Comparison of ENCODE assay signal across 13 cellular contexts in genomic region chr3:172536993-172537419, GRCh38. TPM values are rescaled to one million over a fixed set of nuclear protein-coding genes. Genes with fewer than 3 reads are reported as not detected.
DNase-seq lines count a peak whose midpoint lies in the region; ATAC-seq, FAIRE-seq and TF ChIP-seq lines count a peak whose summit lies in the region.
"Had no signal": no experiment of that assay in that cellular context is flagged by ENCODE, and none has a peak within 500 bp of the region (broad histone marks: within the 10 kb centered on the region; RNA-seq: fewer than 3 reads in every experiment).

No MANE protein-coding gene starts in this region.

- no peaks in the 10 kb centered on the region for H4K20me1 ChIP-seq in PC-9 (ENCODE audit: insufficient read depth)
- H4K20me1 ChIP-seq: BLaER1 had no signal

- H3K27ac Mint-ChIP-seq in CD4-positive, alpha-beta T cell = peak overlapping the region; percentile 68
- H3K27ac Mint-ChIP-seq in MCF 10A (ENCODE audit: low read depth, unreplicated experiment) (peak overlapping the region; percentile 70), naive B cell (peak overlapping the region; percentile 15 to 90 (median 50))
- H3K27ac Mint-ChIP-seq: HFFc6 had no signal

- no peaks in the 10 kb centered on the region for H3K27me3 Mint-ChIP-seq in CD4-positive, alpha-beta T cell
- H3K27me3 Mint-ChIP-seq in MCF 10A (ENCODE audit: insufficient read depth, unreplicated experiment) (no peaks in the 10 kb centered on the region), naive B cell (no peaks in the 10 kb centered on the region)

- H3K27ac ChIP-seq in CD4-positive, alpha-beta T cell (ENCODE audit: low read depth, low read length) = peak overlapping the region; percentile 44
- H3K27ac ChIP-seq in PC-9 (no peak overlapping the region), mesendoderm (ENCODE audit: low read depth, low read length) (no peak overlapping the region)
- H3K27ac ChIP-seq: BLaER1, pancreas had no signal

- no TSS peak for BruUV-seq in PC-9 (replicated peaks; lab: Mats Ljungman, UMichigan)
- no TSS peak for BruUV-seq in MCF 10A (replicated peaks; lab: Mats Ljungman, UMichigan)

- H3K9ac ChIP-seq in mesendoderm (ENCODE audit: low read length) = no peak overlapping the region
- H3K9ac ChIP-seq: BLaER1 had no signal

- TF ChIP-seq POLR2A in GM12891 (IDR thresholded peaks at IDR 0.05; ENCODE audit: low read depth, low read length) = no peak

- no peaks in the 10 kb centered on the region for H3K36me3 Mint-ChIP-seq in CD4-positive, alpha-beta T cell (ENCODE audit: low read depth)
- peaks cover 10% of the 10 kb centered on the region for H3K36me3 Mint-ChIP-seq in MCF 10A (ENCODE audit: insufficient read depth, unreplicated experiment)
- H3K36me3 Mint-ChIP-seq in naive B cell = no peaks in the 10 kb centered on the region

- H3K4me2 ChIP-seq in PC-9 (peak overlapping the region; percentile 24), mesendoderm (ENCODE audit: low read length) (no peak overlapping the region)
- H3K4me2 ChIP-seq: BLaER1 had no signal

- no peak overlapping the region for H3K4ac ChIP-seq in mesendoderm (ENCODE audit: low read depth, low read length)

- H3K56ac ChIP-seq in mesendoderm (ENCODE audit: low read length) = no peak overlapping the region

- H3K27me3 ChIP-seq in CD4-positive, alpha-beta T cell (ENCODE audit: control insufficient read depth, insufficient read depth, low read length) = no peaks in the 10 kb centered on the region
- H3K27me3 ChIP-seq in PC-9 (ENCODE audit: insufficient read depth, low read depth) (no peaks in the 10 kb centered on the region), mesendoderm (ENCODE audit: insufficient read depth, low read length, poor library complexity) (no peaks in the 10 kb centered on the region)
- H3K27me3 ChIP-seq: BLaER1, pancreas had no signal

- no peak overlapping the region for H2BK15ac ChIP-seq in mesendoderm (replicated peaks; ENCODE audit: low read depth)

- H4K8ac ChIP-seq in mesendoderm (ENCODE audit: low read depth, low read length) = no peak overlapping the region

- FAIRE-seq in GM12891 (lab: Jason Lieb, UNC) = no peak
- FAIRE-seq: islet of Langerhans, pancreas had no signal

- CTCF ChIA-PET in CD4-positive, alpha-beta T cell (lab: Charles Lee) = no interaction called here
- CTCF ChIA-PET in PC-9 (lab: Charles Lee) = no interaction called here
- CTCF ChIA-PET in MCF 10A (lab: Yijun Ruan, JAX) = interaction anchor here (0.5 kb wide), 1 partner anchor 107 kb away, joined by 4 read pairs; no protein-coding TSS in a partner anchor

- H2AFZ ChIP-seq in PC-9 = no peak overlapping the region

- peaks cover 4% of the 10 kb centered on the region for H3K9me3 ChIP-seq in CD4-positive, alpha-beta T cell (ENCODE audit: control insufficient read depth, low read length)
- 0 out of 2 replicates have a peak, but pooled peaks cover 6% of the 10 kb centered on the region for H3K9me3 ChIP-seq in PC-9 (ENCODE audit: insufficient read depth, low read depth)
- H3K9me3 ChIP-seq: BLaER1, pancreas had no signal

- peaks cover 22% of the 10 kb centered on the region for H3F3A ChIP-seq in PC-9 (ENCODE audit: insufficient read depth, low read depth)

- POLR2A ChIA-PET in CD4-positive, alpha-beta T cell (lab: Charles Lee) = interaction anchor here (1.0 to 1.8 kb wide), 4 partner anchors 9 to 59 kb away, joined by 3 to 6 read pairs (median 4); no protein-coding TSS in a partner anchor
- POLR2A ChIA-PET in PC-9 (lab: Charles Lee; ENCODE audit: unreplicated experiment) (no interaction called here), MCF 10A (lab: Yijun Ruan, JAX) (interaction anchor here (0.7 to 1.5 kb wide), 5 partner anchors 14 to 26 kb away, joined by 3 to 5 read pairs (median 4); partner anchors contain the start of gene TNFSF10)

- no peak for TF ChIP-seq CTCF in CD4-positive, alpha-beta T cell (IDR thresholded peaks at IDR 0.05)
- TF ChIP-seq CTCF in PC-9 (conservative IDR thresholded peaks at IDR 0.05) (no peak), MCF 10A (IDR thresholded peaks at IDR 0.05; ENCODE audit: unreplicated experiment) (no peak)

- no peaks in the 10 kb centered on the region for H3K79me1 ChIP-seq in mesendoderm (ENCODE audit: low read length)

- no peak overlapping the region for H2BK120ac ChIP-seq in mesendoderm (ENCODE audit: low read depth, low read length)

- H3K4me3 Mint-ChIP-seq in CD4-positive, alpha-beta T cell = peak overlapping the region; percentile 55
- no peak overlapping the region for H3K4me3 Mint-ChIP-seq in MCF 10A (ENCODE audit: unreplicated experiment)
- peak overlapping the region in 1 of 8 donors; percentile 7 for H3K4me3 Mint-ChIP-seq in naive B cell
- H3K4me3 Mint-ChIP-seq: HFFc6 had no signal

- WGBS in mesendoderm (ENCODE audit: extremely low coverage, insufficient coverage, low lambda C conversion rate) = no CpG with 5 or more reads among the region's 5 CpGs

- no peaks in the 10 kb centered on the region for H3K36me3 ChIP-seq in PC-9 (ENCODE audit: low read depth)
- H3K36me3 ChIP-seq in mesendoderm (ENCODE audit: control insufficient read depth, insufficient read depth, low read length) = no peaks in the 10 kb centered on the region
- H3K36me3 ChIP-seq: BLaER1, pancreas had no signal

- peaks cover 3% of the 10 kb centered on the region for H3K9me3 Mint-ChIP-seq in CD4-positive, alpha-beta T cell
- H3K9me3 Mint-ChIP-seq in MCF 10A (ENCODE audit: unreplicated experiment) (no peaks in the 10 kb centered on the region), naive B cell (no peaks in the 10 kb centered on the region)
- H3K9me3 Mint-ChIP-seq: HFFc6 had no signal

- ATAC-seq in CD4-positive, alpha-beta T cell (ENCODE audit: poor library complexity) = peak; percentile 61
- ATAC-seq in naive B cell (ENCODE audit: low read depth in 2 of 2) (peak in 1 of 2 donors; percentile 14), GM18517 (IDR thresholded peaks at IDR 0.05; ENCODE audit: unreplicated experiment) (no peak)

- H3K4me1 Mint-ChIP-seq in CD4-positive, alpha-beta T cell (ENCODE audit: low read depth) = peaks cover 40% of the 10 kb centered on the region
- peaks cover 20% of the 10 kb centered on the region for H3K4me1 Mint-ChIP-seq in MCF 10A (ENCODE audit: insufficient read depth, unreplicated experiment)
- H3K4me1 Mint-ChIP-seq in naive B cell = peaks cover 13 to 18% (median 15%) of the 10 kb centered on the region in 3 donors

- no peak overlapping the region for H2BK5ac ChIP-seq in mesendoderm (ENCODE audit: low read length)

- H2AK5ac ChIP-seq in mesendoderm (ENCODE audit: low read length) = no peak overlapping the region

- H3K4me3 ChIP-seq in PC-9 = no peak overlapping the region
- H3K4me3 ChIP-seq in mesendoderm (ENCODE audit: low read length) = no peak overlapping the region
- H3K4me3 ChIP-seq: BLaER1, pancreas had no signal

- no peak overlapping the region for H3K23ac ChIP-seq in mesendoderm (ENCODE audit: low read length)

- intact Hi-C loops in CD4-positive, alpha-beta T cell (cut with DNase I, micrococcal nuclease) = no loop called here
- intact Hi-C loops in PC-9 (cut with micrococcal nuclease; ENCODE audit: unreplicated experiment) (no loop called here), MCF 10A (cut with micrococcal nuclease) (no loop called here)

- no peak overlapping the region for H4K5ac ChIP-seq in mesendoderm (ENCODE audit: low read length)

- DNase-seq in CD4-positive, alpha-beta T cell = no peak
- DNase-seq in PC-9 = no peak
- peak; percentile 72 for DNase-seq in MCF 10A (ENCODE audit: unreplicated experiment)
- no peak for DNase-seq in naive B cell
- no peak for DNase-seq in NCI-H2107 treated with DMSO at 0.1 percent for 48 hours (lab: John Stamatoyannopoulos, UW; ENCODE audit: unreplicated experiment)
- DNase-seq in mesendoderm = no peak
- DNase-seq in GM12891 (ENCODE audit: insufficient read length, low spot score) = no peak
- DNase-seq: HFFc6, pancreas had no signal

- no peak overlapping the region for H3K18ac ChIP-seq in mesendoderm (ENCODE audit: low read length)

- H3K9me2 ChIP-seq in PC-9 (ENCODE audit: insufficient read depth) = no peaks in the 10 kb centered on the region

- H3K4me1 ChIP-seq in PC-9 (replicated peaks; ENCODE audit: insufficient read depth) (peaks cover 30% of the 10 kb centered on the region), mesendoderm (ENCODE audit: control insufficient read depth, low read depth, low read length) (no peaks in the 10 kb centered on the region)
- H3K4me1 ChIP-seq: BLaER1 had no signal

- H3K79me2 ChIP-seq in PC-9 (ENCODE audit: low read depth) (no peaks in the 10 kb centered on the region), mesendoderm (ENCODE audit: control insufficient read depth, insufficient read depth, low read length) (no peaks in the 10 kb centered on the region)

TF ChIP-seq in GM12891, 5 proteins besides CTCF, POLR2A, EP300 and RAD21:
- no peak for TF ChIP-seq SPI1 (IDR thresholded peaks at IDR 0.05; ENCODE audit: low read depth, low read length)
- no peak for TF ChIP-seq POLR2AphosphoS5 (IDR thresholded peaks at IDR 0.05; ENCODE audit: low read depth, low read length)
- TF ChIP-seq TAF1 (IDR thresholded peaks at IDR 0.05; ENCODE audit: low read depth, low read length) = no peak
- no peak for TF ChIP-seq PAX5 (IDR thresholded peaks at IDR 0.05; ENCODE audit: insufficient read depth, low read length, severe bottlenecking)

RNA-seq across cellular contexts. Expression of gene TNFSF10, which starts 13.8 kb away (rescaled TPM):
- total RNA-seq in CD4-positive, alpha-beta T cell = 1 to 10 TPM; 9.2 to 9.5 TPM
- total RNA-seq in PC-9 (2021) (18.3 and 21.4 TPM in 2 replicates), MCF 10A (2022) (0.25 and 0.54 TPM in 2 replicates)
- 10 to 100 TPM; 26.6 to 67.1 (median 39.4) TPM for polyA plus RNA-seq in naive B cell (ENCODE audit: low read depth in 6 of 6)
- polyA plus RNA-seq in mesendoderm (2013, experiment 1 of 2) = 0.01 TPM
- polyA plus RNA-seq in mesendoderm (2013, experiment 2 of 2) = 0.04 TPM
- polyA plus RNA-seq in GM12891 (2012; ENCODE audit: low read depth, missing spikeins) = 7.5 TPM
- total RNA-seq: SK-MEL-5 had no signal
